Comparison of ENCODE assay signal across 8 cellular contexts in genomic region chr4:145936142-145937020, GRCh38. TPM values are rescaled to one million over a fixed set of nuclear protein-coding genes. Genes with fewer than 3 reads are reported as not detected.
DNase-seq lines count a peak whose midpoint lies in the region; ATAC-seq and TF ChIP-seq lines count a peak whose summit lies in the region.

No MANE protein-coding gene starts in this region.

- no peaks in the 10 kb centered on the region for H4K20me1 ChIP-seq in PC-3 (ENCODE audit: low read length)

- peaks cover 24% of the 10 kb centered on the region for H3K4me1 Mint-ChIP-seq in activated T-helper 17 cell treated with anti-CD3 and anti-CD28 coated beads, Interleukin-2, amount 50 U/mL, for 72 hours
- H3K4me1 Mint-ChIP-seq in nephron: peaks cover 50% of the 10 kb centered on the region

- H3K27me3 ChIP-seq in PC-3 (ENCODE audit: low read length): no peaks in the 10 kb centered on the region
- no peaks in the 10 kb centered on the region for H3K27me3 ChIP-seq in stomach smooth muscle (ENCODE audit: control insufficient read depth in 1 of 2, insufficient read depth in 2 of 2, low read length in 2 of 2)

- peaks cover 54% of the 10 kb centered on the region for H3K79me2 ChIP-seq in PC-3 (ENCODE audit: low read length)

- no TSS peak for BruUV-seq in PC-3 (replicated peaks; lab: Mats Ljungman, UMichigan)

- peak overlapping the region; percentile 88 for H3K4me2 ChIP-seq in PC-3 (ENCODE audit: low read length)

- peak; percentile 76 for DNase-seq in COLO668 (lab: John Stamatoyannopoulos, UW; ENCODE audit: unreplicated experiment)
- peak; percentile 75 for DNase-seq in PC-3
- DNase-seq in fibroblast of pulmonary artery (ENCODE audit: low read depth): peak; percentile 79

- H3K9me3 ChIP-seq in PC-3 (ENCODE audit: low read length) (no peaks in the 10 kb centered on the region), stomach smooth muscle (ENCODE audit: control insufficient read depth in 2 of 2, low read length in 2 of 2) (no peaks in the 10 kb centered on the region)

- peak overlapping the region; percentile 80 for H3K9ac ChIP-seq in PC-3 (ENCODE audit: low read length)
- H3K9ac ChIP-seq in stomach smooth muscle (ENCODE audit: low read length in 2 of 2): peak overlapping the region; percentile 81 to 84

- peak overlapping the region; percentile 84 for H3K4me3 ChIP-seq in PC-3 (ENCODE audit: low read length)
- H3K4me3 ChIP-seq in fibroblast of pulmonary artery (replicated peaks; ENCODE audit: low read depth, low read length): peak overlapping the region; percentile 92
- H3K4me3 ChIP-seq in stomach smooth muscle (ENCODE audit: low read length in 2 of 2): peak overlapping the region; percentile 84 to 89

- H3K27ac ChIP-seq in PC-3 (ENCODE audit: low read length) (peak overlapping the region; percentile 75), stomach smooth muscle (ENCODE audit: low read length) (peak overlapping the region; percentile 85)

- intact Hi-C loops in PC-3 (cut with micrococcal nuclease): loop anchor here (1.0 to 5.0 kb wide), 8 partner anchors 130 to 754 kb away; partner anchors contain the start of genes LSM6, MMAA and OTUD4

- no peaks in the 10 kb centered on the region for H3K36me3 ChIP-seq in PC-3 (ENCODE audit: low read depth, low read length)
- H3K36me3 ChIP-seq in stomach smooth muscle (ENCODE audit: control insufficient read depth in 2 of 2, insufficient read depth in 2 of 2, low read length in 2 of 2): no peaks in the 10 kb centered on the region

- peak overlapping the region; percentile 85 for H2AFZ ChIP-seq in PC-3 (ENCODE audit: low read length)

- no peaks in the 10 kb centered on the region for H3K9me2 ChIP-seq in PC-3 (replicated peaks; ENCODE audit: low read length)

- H3K9me3 Mint-ChIP-seq in activated T-helper 17 cell treated with anti-CD3 and anti-CD28 coated beads, Interleukin-2, amount 50 U/mL, for 72 hours: no peaks in the 10 kb centered on the region
- H3K9me3 Mint-ChIP-seq in nephron: no peaks in the 10 kb centered on the region

- H3K4me1 ChIP-seq in PC-3 (ENCODE audit: insufficient read depth, low read length) (peaks cover 31% of the 10 kb centered on the region), stomach smooth muscle (ENCODE audit: control insufficient read depth, insufficient read depth, low read length) (peaks cover 12% of the 10 kb centered on the region)

- H3F3A ChIP-seq in PC-3 (ENCODE audit: low read length, unreplicated experiment): peaks cover 6% of the 10 kb centered on the region

- ATAC-seq in GM19328 (IDR thresholded peaks at IDR 0.05; ENCODE audit: unreplicated experiment) (peak; percentile 43), HG03469 (IDR thresholded peaks at IDR 0.05; ENCODE audit: unreplicated experiment) (peak; percentile 26), PC-3 (peak; percentile 37)
- peak; percentile 38 for ATAC-seq in activated T-helper 17 cell treated with anti-CD3 and anti-CD28 coated beads, Interleukin-2, amount 50 U/mL, for 72 hours (replicated peaks)

- CTCF ChIA-PET in PC-3 (lab: Charles Lee): interaction anchor here (0.6 kb wide), 1 partner anchor 720 kb away, joined by 3 read pairs; no protein-coding TSS in a partner anchor

- no peaks in the 10 kb centered on the region for H3K27me3 Mint-ChIP-seq in activated T-helper 17 cell treated with anti-CD3 and anti-CD28 coated beads, Interleukin-2, amount 50 U/mL, for 72 hours
- no peaks in the 10 kb centered on the region for H3K27me3 Mint-ChIP-seq in nephron (ENCODE audit: low read depth)

- POLR2A ChIA-PET in PC-3 (lab: Charles Lee; ENCODE audit: unreplicated experiment): interaction anchor here (0.6 kb wide), 1 partner anchor 179 kb away, joined by 3 read pairs; no protein-coding TSS in a partner anchor

- TF ChIP-seq CTCF in PC-3 (conservative IDR thresholded peaks at IDR 0.05; ENCODE audit: low read depth, low read length) (peak; percentile 47; the same call in 1 of the 2 replicates), fibroblast of pulmonary artery (IDR thresholded peaks at IDR 0.05; ENCODE audit: low read length, missing control alignments) (peak; percentile 28), nephron (IDR thresholded peaks at IDR 0.05; ENCODE audit: unreplicated experiment in 3 of 3) (peak; percentile 35 to 45 (median 43))

- H3K4me3 Mint-ChIP-seq in activated T-helper 17 cell treated with anti-CD3 and anti-CD28 coated beads, Interleukin-2, amount 50 U/mL, for 72 hours: peak overlapping the region; percentile 91
- H3K4me3 Mint-ChIP-seq in nephron: peak overlapping the region; percentile 86 to 95 (median 93)

- peaks cover 34% of the 10 kb centered on the region for H3K36me3 Mint-ChIP-seq in activated T-helper 17 cell treated with anti-CD3 and anti-CD28 coated beads, Interleukin-2, amount 50 U/mL, for 72 hours (ENCODE audit: low read depth)
- peaks cover 8% of the 10 kb centered on the region for H3K36me3 Mint-ChIP-seq in nephron (ENCODE audit: low read depth)

- peak overlapping the region; percentile 32 for H3K27ac Mint-ChIP-seq in activated T-helper 17 cell treated with anti-CD3 and anti-CD28 coated beads, Interleukin-2, amount 50 U/mL, for 72 hours
- peak overlapping the region; percentile 97 to 100 (median 100) for H3K27ac Mint-ChIP-seq in nephron

RNA-seq across cellular contexts. Expression of gene ZNF827, which starts 2.2 kb away (rescaled TPM):
- total RNA-seq in PC-3 (2014; rRNA removed): 9.8 and 12.0 TPM in 2 replicates
- total RNA-seq in activated T-helper 17 cell treated with anti-CD3 and anti-CD28 coated beads, Interleukin-2, amount 50 U/mL, for 72 hours: 10 to 100 TPM; 10.3 to 37.1 TPM

Comparison
In these comparisons a context has a peak if more than half of its experiments do, and no peak if none do; other contexts are left out.
1. Peak in every context shown above with its lines: DNase-seq, ATAC-seq, H3K4me3 ChIP-seq and H3K27ac ChIP-seq.